ENCODE assay signal across 17 cellular contexts in the genomic region with DNA sequence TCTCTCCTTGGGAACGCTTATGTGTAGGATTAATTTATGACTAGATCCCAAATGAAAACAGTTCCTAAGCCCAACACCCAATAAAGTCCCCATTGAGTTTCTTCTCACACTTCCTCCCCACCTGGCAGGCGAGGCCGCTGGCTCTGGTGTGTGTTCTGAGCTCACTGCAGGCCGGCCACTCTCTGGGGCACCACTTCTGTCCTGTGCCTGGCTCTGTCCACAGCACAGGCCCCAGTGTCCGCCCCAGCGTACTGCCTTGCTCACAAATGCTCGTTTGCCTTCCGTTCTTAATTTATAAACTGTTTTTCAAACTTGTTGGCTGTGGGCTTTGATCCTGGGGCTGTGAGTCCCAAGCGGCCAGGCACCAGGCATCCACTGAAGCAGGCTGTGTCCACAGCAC.
DNase-seq lines count a peak whose midpoint lies in the region; ATAC-seq and TF ChIP-seq lines count a peak whose summit lies in the region.
"Had no signal": no experiment of that assay in that cellular context is flagged by ENCODE, and none has a peak within 500 bp of the region (broad histone marks: within the 10 kb centered on the region; RNA-seq: fewer than 3 reads in every experiment).

No MANE protein-coding gene starts in this region.

- H3K9me3 Mint-ChIP-seq in endodermal cell, result peaks cover 2% of the 10 kb centered on the region
- H3K9me3 Mint-ChIP-seq: CD8-positive, alpha-beta memory T cell had no signal

- H2BK12ac ChIP-seq in neuronal stem cell (ENCODE audit: low read length), result no peak overlapping the region

- H3K27ac Mint-ChIP-seq in endodermal cell, result peak overlapping the region; percentile 5
- H3K27ac Mint-ChIP-seq: CD4-positive, CD25-positive, alpha-beta regulatory T cell had no signal

- no peak overlapping the region for H3K4me3 Mint-ChIP-seq in endodermal cell
- H3K4me3 Mint-ChIP-seq: CD4-positive, CD25-positive, alpha-beta regulatory T cell; CD8-positive, alpha-beta memory T cell had no signal

- no peak overlapping the region for H3K14ac ChIP-seq in neuronal stem cell (ENCODE audit: low read length)

- H3K9ac ChIP-seq in endodermal cell (ENCODE audit: extremely low read depth, low read length, poor library complexity, severe bottlenecking) (no peak overlapping the region), neuronal stem cell (ENCODE audit: low read depth, low read length, poor library complexity) (no peak overlapping the region)

- H2BK15ac ChIP-seq in neuronal stem cell (ENCODE audit: low read length), result no peak overlapping the region

- no peak overlapping the region for H2AFZ ChIP-seq in neuronal stem cell (ENCODE audit: low read length)

- no peak overlapping the region for H3K4me2 ChIP-seq in neuronal stem cell (ENCODE audit: insufficient read depth, low read length, poor library complexity, severe bottlenecking)

- H3K23ac ChIP-seq in neuronal stem cell (ENCODE audit: low read depth, low read length, poor library complexity), result no peak overlapping the region

- TF ChIP-seq CTCF in ascending aorta (IDR thresholded peaks at IDR 0.05), result no peak
- no peak for TF ChIP-seq CTCF in endodermal cell (conservative IDR thresholded peaks at IDR 0.05)
- no peak for TF ChIP-seq CTCF in thoracic aorta (IDR thresholded peaks at IDR 0.05)
- TF ChIP-seq CTCF in left lung (IDR thresholded peaks at IDR 0.05), result no peak

- no peak overlapping the region for H2BK5ac ChIP-seq in neuronal stem cell (ENCODE audit: low read length)

- H2BK120ac ChIP-seq in neuronal stem cell (ENCODE audit: low read depth, low read length), result no peak overlapping the region

- ATAC-seq in thoracic aorta (ENCODE audit: insufficient number of reproducible peaks, low FRiP score, low read depth), result no peak
- ATAC-seq in HG02852 (IDR thresholded peaks at IDR 0.05; ENCODE audit: unreplicated experiment), result no peak
- no peak for ATAC-seq in left lung

- H3K9me3 ChIP-seq in ascending aorta (no peaks in the 10 kb centered on the region), endodermal cell (ENCODE audit: control insufficient read depth, low read length) (no peaks in the 10 kb centered on the region), neuronal stem cell (replicated peaks in 1 of 2; ENCODE audit: control insufficient read depth in 2 of 2, insufficient read depth in 1 of 2, low read depth in 1 of 2, low read length in 2 of 2) (no peaks in the 10 kb centered on the region), thoracic aorta (no peaks in the 10 kb centered on the region), left lung (no peaks in the 10 kb centered on the region)
- H3K9me3 ChIP-seq: BE2C, HAP-1 had no signal

- WGBS in endodermal cell (ENCODE audit: insufficient coverage in 1 of 2, insufficient read length in 1 of 2), 2 experiments, result 92 to 94% methylated on average over 5 to 9 of the region's 9 CpGs
- WGBS in neuronal stem cell (ENCODE audit: extremely low coverage in 2 of 2, insufficient read length in 2 of 2, insufficient replicate concordance in 1 of 2), 2 donors, result no CpG with 5 or more reads among the region's 9 CpGs

- peak overlapping the region; percentile 68 to 79 for H3K27ac ChIP-seq in ascending aorta
- no peak overlapping the region for H3K27ac ChIP-seq in endodermal cell (ENCODE audit: low read depth, low read length)
- no peak overlapping the region for H3K27ac ChIP-seq in neuronal stem cell (replicated peaks; ENCODE audit: low read length)
- peak overlapping the region; percentile 42 to 62 for H3K27ac ChIP-seq in thoracic aorta
- no peak overlapping the region for H3K27ac ChIP-seq in left lung
- H3K27ac ChIP-seq: HL-60 had no signal

- peaks cover 26% of the 10 kb centered on the region for H3K36me3 Mint-ChIP-seq in endodermal cell (ENCODE audit: low read depth)
- H3K36me3 Mint-ChIP-seq: CD4-positive, CD25-positive, alpha-beta regulatory T cell; CD8-positive, alpha-beta memory T cell had no signal

- H3K27me3 Mint-ChIP-seq in endodermal cell (ENCODE audit: insufficient read depth), result no peaks in the 10 kb centered on the region
- H3K27me3 Mint-ChIP-seq: CD4-positive, CD25-positive, alpha-beta regulatory T cell had no signal

- intact Hi-C loops in ascending aorta (cut with DNase I) (no loop called here), left lung (cut with DNase I) (no loop called here)

- no peaks in the 10 kb centered on the region for H3K79me1 ChIP-seq in neuronal stem cell (ENCODE audit: low read depth, low read length)

- H3K4me3 ChIP-seq in ascending aorta (no peak overlapping the region), endodermal cell (ENCODE audit: low read length) (no peak overlapping the region), neuronal stem cell (ENCODE audit: low read length in 2 of 2) (no peak overlapping the region), thoracic aorta (no peak overlapping the region), left lung (no peak overlapping the region)
- H3K4me3 ChIP-seq: HAP-1 had no signal

- DNase-seq in ascending aorta (ENCODE audit: low spot score in 2 of 2), result no peak
- no peak for DNase-seq in endodermal cell
- DNase-seq in neuronal stem cell (ENCODE audit: low spot score), result no peak
- DNase-seq in thoracic aorta (ENCODE audit: low spot score), result no peak
- DNase-seq in DMS 273 (lab: John Stamatoyannopoulos, UW; ENCODE audit: unreplicated experiment), result no peak
- no peak for DNase-seq in left lung
- DNase-seq in OCI-M1 (lab: John Stamatoyannopoulos, UW), result no peak
- DNase-seq: ACHN; BE2C; C1 segment of cervical spinal cord; CD4-positive, CD25-positive, alpha-beta regulatory T cell; CD8-positive, alpha-beta memory T cell; COR-L47; IMR-90 had no signal

- H3K27me3 ChIP-seq in ascending aorta, result no peaks in the 10 kb centered on the region
- H3K27me3 ChIP-seq in endodermal cell (ENCODE audit: control insufficient read depth, insufficient read depth, low read length, poor library complexity, severe bottlenecking), result no peaks in the 10 kb centered on the region
- H3K27me3 ChIP-seq in neuronal stem cell (ENCODE audit: control insufficient read depth in 3 of 3, insufficient read depth in 3 of 3, low read depth in 1 of 3, low read length in 3 of 3), result peaks cover 0 to 13% (median 0%) of the 10 kb centered on the region in 3 experiments
- no peaks in the 10 kb centered on the region for H3K27me3 ChIP-seq in thoracic aorta (replicated peaks; ENCODE audit: insufficient read depth)
- no peaks in the 10 kb centered on the region for H3K27me3 ChIP-seq in left lung

- peak overlapping the region; percentile 11 for H3K18ac ChIP-seq in neuronal stem cell (ENCODE audit: low read length)

- H4K91ac ChIP-seq in neuronal stem cell (ENCODE audit: low read depth, low read length, poor library complexity), result no peak overlapping the region

- H4K8ac ChIP-seq in neuronal stem cell (ENCODE audit: low read depth, low read length), result no peak overlapping the region

- H3K36me3 ChIP-seq in ascending aorta (no peaks in the 10 kb centered on the region), endodermal cell (ENCODE audit: control insufficient read depth, insufficient read depth, low read length) (peaks cover 86% of the 10 kb centered on the region), neuronal stem cell (replicated peaks in 1 of 2; ENCODE audit: control insufficient read depth in 2 of 2, insufficient read depth in 2 of 2, low read length in 2 of 2) (no peaks in the 10 kb centered on the region), thoracic aorta (no peaks in the 10 kb centered on the region), left lung (no peaks in the 10 kb centered on the region)
- H3K36me3 ChIP-seq: BE2C, HAP-1 had no signal

- no peak overlapping the region for H3K4ac ChIP-seq in neuronal stem cell (ENCODE audit: low read length)

- peaks cover 5% of the 10 kb centered on the region for H3K4me1 Mint-ChIP-seq in endodermal cell
- H3K4me1 Mint-ChIP-seq: CD4-positive, CD25-positive, alpha-beta regulatory T cell; CD8-positive, alpha-beta memory T cell had no signal

- no peak overlapping the region for H2AK5ac ChIP-seq in neuronal stem cell (ENCODE audit: low read depth, low read length)

- H3K4me1 ChIP-seq in ascending aorta, result peaks cover 5 to 10% of the 10 kb centered on the region in 2 donors
- H3K4me1 ChIP-seq in endodermal cell (ENCODE audit: control insufficient read depth, insufficient read depth, low read length), result no peaks in the 10 kb centered on the region
- no peaks in the 10 kb centered on the region for H3K4me1 ChIP-seq in neuronal stem cell (ENCODE audit: control insufficient read depth in 2 of 2, insufficient read depth in 1 of 2, low read depth in 1 of 2, low read length in 2 of 2)
- peaks cover 0 to 17% of the 10 kb centered on the region in 2 donors for H3K4me1 ChIP-seq in thoracic aorta (ENCODE audit: control insufficient read depth in 1 of 2, low read depth in 2 of 2)
- no peaks in the 10 kb centered on the region for H3K4me1 ChIP-seq in left lung
- H3K4me1 ChIP-seq: BE2C, HAP-1 had no signal

Comparison
In these comparisons a context has a peak if more than half of its experiments do, and no peak if none do; other contexts are left out.
1. H3K27ac ChIP-seq: peak in ascending aorta (2 of 2) and thoracic aorta (2 of 2); none in endodermal cell (single experiment), neuronal stem cell (single experiment) and left lung (0 of 2).